ENCODE assay signal across 9 cellular contexts in genomic region chr6:85360794-85361642, GRCh38.
DNase-seq lines count a peak whose midpoint lies in the region; ATAC-seq and TF ChIP-seq lines count a peak whose summit lies in the region.
"Had no signal": no experiment of that assay in that cellular context is flagged by ENCODE, and none has a peak within 500 bp of the region (broad histone marks: within the 10 kb centered on the region; RNA-seq: fewer than 3 reads in every experiment).

No MANE protein-coding gene starts in this region.

- peak overlapping the region; percentile 51 for H3K9ac ChIP-seq in adipocyte (ENCODE audit: low read length)

- CTCF ChIA-PET in AG04449 (lab: Yijun Ruan, JAX), result interaction anchor here (1.1 to 7.7 kb wide), 10 partner anchors 14 to 176 kb away, joined by 3 to 147 read pairs (median 6); partner anchors contain the start of gene NT5E

- H3K27me3 ChIP-seq in adipocyte (replicated peaks; ENCODE audit: control insufficient read depth, insufficient read depth, low read length), result no peaks in the 10 kb centered on the region

- peaks cover 34% of the 10 kb centered on the region for H3K4me1 ChIP-seq in adipocyte (ENCODE audit: control insufficient read depth, insufficient read depth, low read length)

- intact Hi-C loops in posterior cingulate gyrus (cut with DNase I), result no loop called here

- no peaks in the 10 kb centered on the region for H3K36me3 ChIP-seq in adipocyte (ENCODE audit: control insufficient read depth, insufficient read depth, low read length, severe bottlenecking)

- no peaks in the 10 kb centered on the region for H3K9me3 ChIP-seq in adipocyte (ENCODE audit: control insufficient read depth, low read length)

- H3K4me3 ChIP-seq in AG04449 (ENCODE audit: low read depth, low read length), result no peak overlapping the region
- H3K4me3 ChIP-seq in adipocyte (ENCODE audit: low read length), result peak overlapping the region; percentile 7

- DNase-seq in AG04449 (ENCODE audit: low read depth, low spot score) (peak; percentile 86), adipocyte (ENCODE audit: low read depth) (peak; percentile 90), kidney glomerular epithelial cell (lab: John Stamatoyannopoulos, UW) (peak; percentile 66), NOMO-1 (lab: John Stamatoyannopoulos, UW; ENCODE audit: unreplicated experiment in 2 of 2) (no peak), posterior cingulate gyrus (no peak)
- DNase-seq: naive B cell had no signal

- ATAC-seq in HG02798 (IDR thresholded peaks at IDR 0.05; ENCODE audit: poor library complexity, unreplicated experiment) (peak; percentile 45), HG03095 (IDR thresholded peaks at IDR 0.05; ENCODE audit: unreplicated experiment) (no peak), HG03342 (IDR thresholded peaks at IDR 0.05; ENCODE audit: unreplicated experiment) (no peak)

- POLR2A ChIA-PET in AG04449 (lab: Yijun Ruan, JAX), result interaction anchor here (0.7 to 2.2 kb wide), 8 partner anchors 43 to 317 kb away, joined by 3 to 33 read pairs (median 4); partner anchors contain the start of gene NT5E

- TF ChIP-seq CTCF in AG04449 (IDR thresholded peaks at IDR 0.05; ENCODE audit: insufficient read depth, low read length, missing control alignments), result no peak

Comparison
In these comparisons a context has a peak if more than half of its experiments do, and no peak if none do; other contexts are left out.
1. DNase-seq: peak in AG04449 (single experiment), adipocyte (single experiment) and kidney glomerular epithelial cell (single experiment); none in NOMO-1 (0 of 2) and posterior cingulate gyrus (0 of 10).